Comparison of ENCODE assay signal across 9 cellular contexts in genomic region chr15:99502182-99502581, GRCh38.
DNase-seq lines count a peak whose midpoint lies in the region; ATAC-seq lines count a peak whose summit lies in the region.
"Had no signal": no experiment of that assay in that cellular context is flagged by ENCODE, and none has a peak within 500 bp of the region (broad histone marks: within the 10 kb centered on the region; RNA-seq: fewer than 3 reads in every experiment).

No MANE protein-coding gene starts in this region.

- H3K4me3 Mint-ChIP-seq in IgD-negative memory B cell, result peak overlapping the region; percentile 47 to 80 (median 67)
- H3K4me3 Mint-ChIP-seq in stimulated activated memory B cell treated with anti-CD40 and anti-IgM and Interleukin-4, amounts not matched to agents 10 μg/mL and 1 μg/mL and 100 μg/mL, for 72 hours, result peak overlapping the region; percentile 73

- peak overlapping the region; percentile 87 to 96 (median 95) for H3K27ac Mint-ChIP-seq in IgD-negative memory B cell
- H3K27ac Mint-ChIP-seq in stimulated activated memory B cell treated with anti-CD40 and anti-IgM and Interleukin-4, amounts not matched to agents 10 μg/mL and 1 μg/mL and 100 μg/mL, for 72 hours, result peak overlapping the region; percentile 99

- H3K9me3 Mint-ChIP-seq in IgD-negative memory B cell, result peaks cover 0 to 2% (median 0%) of the 10 kb centered on the region in 3 donors
- H3K9me3 Mint-ChIP-seq in stimulated activated memory B cell treated with anti-CD40 and anti-IgM and Interleukin-4, amounts not matched to agents 10 μg/mL and 1 μg/mL and 100 μg/mL, for 72 hours, result no peaks in the 10 kb centered on the region

- DNase-seq in activated T-cell treated with anti-CD3 and anti-CD28 coated beads for 48 hours (ENCODE audit: low read depth) (peak; percentile 40), activated T-cell treated with anti-CD3 and anti-CD28 coated beads for 4 hours (no peak), ACHN (no peak), AG08396 (ENCODE audit: low spot score) (no peak), NCI-H748 (lab: John Stamatoyannopoulos, UW; ENCODE audit: unreplicated experiment) (no peak)
- DNase-seq: uterus had no signal

- no peaks in the 10 kb centered on the region for H3K27me3 Mint-ChIP-seq in IgD-negative memory B cell
- no peaks in the 10 kb centered on the region for H3K27me3 Mint-ChIP-seq in stimulated activated memory B cell treated with anti-CD40 and anti-IgM and Interleukin-4, amounts not matched to agents 10 μg/mL and 1 μg/mL and 100 μg/mL, for 72 hours

- peak; percentile 48 for ATAC-seq in GM21825 (IDR thresholded peaks at IDR 0.05; ENCODE audit: unreplicated experiment)
- ATAC-seq in stimulated activated memory B cell treated with anti-CD40 and anti-IgM and Interleukin-4, amounts not matched to agents 10 μg/mL and 1 μg/mL and 100 μg/mL, for 72 hours, result peak; percentile 89

- H3K36me3 Mint-ChIP-seq in IgD-negative memory B cell, result no peaks in the 10 kb centered on the region
- H3K36me3 Mint-ChIP-seq in stimulated activated memory B cell treated with anti-CD40 and anti-IgM and Interleukin-4, amounts not matched to agents 10 μg/mL and 1 μg/mL and 100 μg/mL, for 72 hours, result peaks cover 18% of the 10 kb centered on the region

- H3K4me1 Mint-ChIP-seq in IgD-negative memory B cell, result peaks cover 51 to 62% (median 58%) of the 10 kb centered on the region in 3 donors
- H3K4me1 Mint-ChIP-seq in stimulated activated memory B cell treated with anti-CD40 and anti-IgM and Interleukin-4, amounts not matched to agents 10 μg/mL and 1 μg/mL and 100 μg/mL, for 72 hours, result peaks cover 86% of the 10 kb centered on the region

- in situ Hi-C loops in ACHN (cut with HindIII; ENCODE audit: low pct_ligation_motif_present, low pct_unique_long_range_greater_than_20kb, low sequenced_read_pairs), result no loop called here
